Comparison of ENCODE assay signal across 13 cellular contexts in the genomic region with DNA sequence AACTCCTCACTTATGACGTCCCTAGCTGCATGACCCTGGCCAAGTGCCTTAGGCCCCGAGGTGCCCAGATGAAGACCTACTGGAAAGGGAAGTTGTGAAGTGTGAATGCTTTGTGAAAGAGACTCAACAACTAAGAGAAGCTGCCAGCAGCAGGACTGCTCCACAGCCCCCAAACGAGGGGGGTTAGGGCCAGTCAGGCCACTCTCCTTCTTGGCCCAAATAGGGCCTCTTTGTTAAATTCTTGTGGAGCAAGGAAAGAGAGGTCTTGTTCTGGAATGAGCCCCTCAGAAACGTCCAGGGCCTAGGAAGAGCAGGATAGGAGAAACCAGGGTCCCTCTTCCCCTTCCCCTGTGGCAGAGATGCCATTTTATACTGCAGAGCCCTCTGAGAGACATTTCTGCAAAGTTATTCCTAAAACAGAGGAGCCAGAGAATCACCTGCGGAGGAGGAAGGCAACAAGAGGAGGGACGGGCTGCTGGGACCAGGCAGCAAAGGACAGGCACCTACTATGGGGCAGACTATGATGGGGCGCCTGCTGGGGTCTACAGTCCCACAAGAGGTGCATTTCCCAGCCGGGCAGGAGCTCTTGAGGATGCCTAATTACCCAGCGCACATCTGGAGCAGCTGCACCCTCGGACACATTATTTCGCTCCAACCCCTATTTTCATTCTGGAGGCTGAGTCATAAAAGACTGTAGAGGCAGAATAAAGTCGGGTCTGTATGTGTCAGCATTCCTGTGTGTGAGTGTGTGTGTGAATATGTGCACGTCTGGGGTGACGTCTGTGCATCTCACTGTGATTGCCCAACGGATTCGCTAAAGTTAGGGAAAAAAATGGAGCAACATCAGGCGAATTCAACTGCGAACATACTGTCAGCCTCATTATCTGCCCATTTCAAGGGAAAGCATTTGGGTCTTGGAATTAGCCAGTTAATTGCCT. TPM values are rescaled to one million over a fixed set of nuclear protein-coding genes. Genes with fewer than 3 reads are reported as not detected.
DNase-seq lines count a peak whose midpoint lies in the region; ATAC-seq and TF ChIP-seq lines count a peak whose summit lies in the region.
"Had no signal": no experiment of that assay in that cellular context is flagged by ENCODE, and none has a peak within 500 bp of the region (broad histone marks: within the 10 kb centered on the region; RNA-seq: fewer than 3 reads in every experiment).

No MANE protein-coding gene starts in this region.

- H4K20me1 ChIP-seq in hepatocyte (ENCODE audit: insufficient read depth, poor library complexity, severe bottlenecking), result no peaks in the 10 kb centered on the region

- H3K4me3 ChIP-seq in hepatocyte, result no peak overlapping the region

- H3K27ac ChIP-seq in foreskin keratinocyte, result no peak overlapping the region
- no peak overlapping the region for H3K27ac ChIP-seq in hepatocyte

- H2AFZ ChIP-seq in hepatocyte, result no peak overlapping the region

- DNase-seq in A172 (ENCODE audit: low spot score) (peak; percentile 45), M059J (ENCODE audit: low read depth) (peak; percentile 87), foreskin keratinocyte (peak; percentile 40 to 47), inferior parietal cortex (ENCODE audit: extremely low spot score) (no peak), hepatocyte (ENCODE audit: low spot score) (no peak)
- DNase-seq in stimulated activated CD4-positive, alpha-beta T cell treated with anti-CD3 and anti-CD28 coated beads, Interleukin-4, amount 100 ng/mL, for 1 hour, result no peak
- DNase-seq: activated B cell treated with CpG ODN at 0.5 μM for 24 hours; activated naive CD4-positive, alpha-beta T cell; AML-193; effector CD4-positive, alpha-beta T cell; NCI-H1930; occipital lobe; RPMI8226 had no signal

- H3K4me2 ChIP-seq in hepatocyte, result no peak overlapping the region

- WGBS in hepatocyte (ENCODE audit: low lambda C conversion rate, missing lambda C conversion rate), result 53% methylated on average over 18 of the region's 18 CpGs

- H3K36me3 ChIP-seq in hepatocyte (replicated peaks; ENCODE audit: insufficient read depth, low read depth), result no peaks in the 10 kb centered on the region

- ATAC-seq in foreskin keratinocyte, result peak; percentile 49

- no peaks in the 10 kb centered on the region for H3K79me2 ChIP-seq in hepatocyte

- no peaks in the 10 kb centered on the region for H3K9me2 ChIP-seq in hepatocyte (replicated peaks; ENCODE audit: insufficient read depth)

- no peaks in the 10 kb centered on the region for H3K9me3 ChIP-seq in hepatocyte (ENCODE audit: low read depth)

- TF ChIP-seq CTCF in foreskin keratinocyte (conservative IDR thresholded peaks at IDR 0.05) (no peak), hepatocyte (IDR thresholded peaks at IDR 0.05; ENCODE audit: poor library complexity) (no peak)

- H3K27me3 ChIP-seq in foreskin keratinocyte (peaks cover 100% of the 10 kb centered on the region), hepatocyte (peaks cover 98% of the 10 kb centered on the region)

- no peaks in the 10 kb centered on the region for H3K4me1 ChIP-seq in foreskin keratinocyte
- H3K4me1 ChIP-seq in hepatocyte (ENCODE audit: insufficient read depth), result no peaks in the 10 kb centered on the region

RNA-seq across cellular contexts. Expression of gene HOXB9, which starts 11.4 kb away (rescaled TPM):
- 6.2 and 8.3 TPM in 2 replicates for total RNA-seq in A172 (2014; rRNA removed; shearing (Covaris generic))
- total RNA-seq in M059J (2014; rRNA removed; shearing (Covaris generic)), result 10.4 and 16.3 TPM in 2 replicates
- not detected in 2 replicates for total RNA-seq in foreskin keratinocyte
- polyA plus RNA-seq in foreskin keratinocyte, result not detected in 2 replicates
- total RNA-seq in hepatocyte, result 1.5 and 2.1 TPM in 2 replicates
- polyA plus RNA-seq in hepatocyte, result 0.73 and 2.5 TPM in 2 replicates
- total RNA-seq: occipital lobe had no signal

RNA-seq across cellular contexts. Expression of gene HOXB8, which starts 22.5 kb away (rescaled TPM):
- total RNA-seq in A172 (2014; rRNA removed; shearing (Covaris generic)), result 34.8 and 56.0 TPM in 2 replicates
- 5.5 and 6.3 TPM in 2 replicates for total RNA-seq in M059J (2014; rRNA removed; shearing (Covaris generic))
- not detected in 2 replicates for total RNA-seq in foreskin keratinocyte
- polyA plus RNA-seq in foreskin keratinocyte, result not detected in 2 replicates
- 0.57 and 1.6 TPM in 2 replicates for total RNA-seq in hepatocyte
- 0.31 and 1.3 TPM in 2 replicates for polyA plus RNA-seq in hepatocyte
- total RNA-seq: activated B cell treated with CpG ODN at 0.5 μM for 24 hours, occipital lobe had no signal

RNA-seq across cellular contexts. Expression of gene HOXB7, which starts 26.8 kb away (rescaled TPM):
- 22.4 and 24.7 TPM in 2 replicates for total RNA-seq in A172 (2014; rRNA removed; shearing (Covaris generic))
- 20.0 and 23.3 TPM in 2 replicates for total RNA-seq in M059J (2014; rRNA removed; shearing (Covaris generic))
- total RNA-seq in foreskin keratinocyte (0.28 and 0.54 TPM in 2 replicates), hepatocyte (4.1 and 6.7 TPM in 2 replicates)
- polyA plus RNA-seq in foreskin keratinocyte (0.37 and 0.81 TPM in 2 replicates), hepatocyte (13.7 and 15.9 TPM in 2 replicates)
- total RNA-seq: occipital lobe had no signal

RNA-seq across cellular contexts. Expression of gene HOXB6, which starts 32.8 kb away (rescaled TPM):
- total RNA-seq in A172 (2014; rRNA removed; shearing (Covaris generic)), result 40.2 and 58.7 TPM in 2 replicates
- total RNA-seq in M059J (2014; rRNA removed; shearing (Covaris generic)), result 6.2 and 9.4 TPM in 2 replicates
- total RNA-seq in foreskin keratinocyte (not detected in 2 replicates), hepatocyte (4.1 and 4.8 TPM in 2 replicates)
- polyA plus RNA-seq in foreskin keratinocyte (not detected in 2 replicates), hepatocyte (7.7 and 12.9 TPM in 2 replicates)
- total RNA-seq: activated B cell treated with CpG ODN at 0.5 μM for 24 hours, occipital lobe had no signal

RNA-seq across cellular contexts. Expression of gene HOXB5, which starts 44.0 kb away (rescaled TPM):
- total RNA-seq in A172 (2014; rRNA removed; shearing (Covaris generic)), result 2.0 and 2.4 TPM in 2 replicates
- total RNA-seq in M059J (2014; rRNA removed; shearing (Covaris generic)), result 0.10 and 0.37 TPM in 2 replicates
- total RNA-seq in foreskin keratinocyte, result not detected in 2 replicates
- polyA plus RNA-seq in foreskin keratinocyte, result not detected in 2 replicates
- 0.27 and 0.36 TPM in 2 replicates for total RNA-seq in hepatocyte
- 3.3 and 4.4 TPM in 2 replicates for polyA plus RNA-seq in hepatocyte
- total RNA-seq: activated B cell treated with CpG ODN at 0.5 μM for 24 hours, occipital lobe had no signal

Comparison
In these comparisons a context has a peak if more than half of its experiments do, and no peak if none do; other contexts are left out.
1. DNase-seq: peak in A172 (single experiment), M059J (single experiment) and foreskin keratinocyte (2 of 2); none in inferior parietal cortex (single experiment), stimulated activated CD4-positive, alpha-beta T cell treated with anti-CD3 and anti-CD28 coated beads, Interleukin-4, amount 100 ng/mL, for 1 hour (single experiment) and hepatocyte (single experiment).